ENCODE assay signal across 1 cellular context in the genomic region with DNA sequence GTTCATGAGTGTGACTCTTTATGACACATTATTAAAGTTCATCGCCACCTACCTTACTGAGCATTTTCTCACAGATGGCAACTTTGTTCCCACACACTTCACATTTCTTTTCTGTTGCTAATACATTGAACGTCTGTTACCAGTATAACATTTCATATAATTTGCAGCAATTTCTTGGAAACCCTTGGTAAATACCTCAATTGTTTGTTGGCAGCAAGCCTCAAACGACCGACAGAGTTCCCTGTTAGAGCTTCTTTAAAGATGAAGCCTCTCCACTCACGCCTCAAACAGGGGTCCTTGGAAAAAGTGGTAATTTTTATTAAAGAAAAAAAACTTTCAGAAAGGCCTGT.
TF ChIP-seq lines count a peak whose summit lies in the region.

No MANE protein-coding gene starts in this region.

TF ChIP-seq in IMR-90, 13 proteins besides CTCF, POLR2A, EP300 and RAD21:
- TF ChIP-seq NFE2L2 (IDR thresholded peaks at IDR 0.05; ENCODE audit: low read depth, low read length), result no peak
- TF ChIP-seq CEBPB (IDR thresholded peaks at IDR 0.05; ENCODE audit: low read depth, low read length), result no peak
- TF ChIP-seq MAFK (IDR thresholded peaks at IDR 0.05; ENCODE audit: low read depth, low read length), result no peak
- TF ChIP-seq FOS (IDR thresholded peaks at IDR 0.05; ENCODE audit: low read depth, low read length), result no peak
- no peak for TF ChIP-seq MXI1 (IDR thresholded peaks at IDR 0.05; ENCODE audit: borderline replicate concordance, low read depth, low read length)
- no peak for TF ChIP-seq ELK1 (IDR thresholded peaks at IDR 0.05; ENCODE audit: borderline replicate concordance, low read depth, low read length)
